In genomic region chr7:143240323-143241168, GRCh38 we compare ENCODE assay signal across 8 cellular contexts. TPM values are rescaled to one million over a fixed set of nuclear protein-coding genes. Genes with fewer than 3 reads are reported as not detected.
A peak's percentile ranks its signal among the peaks of the same experiment; 100 is the strongest.
DNase-seq lines count a peak whose midpoint lies in the region; ATAC-seq and TF ChIP-seq lines count a peak whose summit lies in the region.

No MANE protein-coding gene starts in this region.

- no peaks in the 10 kb centered on the region for H4K20me1 ChIP-seq in PC-9 (ENCODE audit: insufficient read depth)

- peak overlapping the region; percentile 4; the same call in 1 of the 2 replicates for H2AFZ ChIP-seq in PC-9

- H3K9me3 ChIP-seq in PC-9 (ENCODE audit: insufficient read depth, low read depth): peaks cover 8% of the 10 kb centered on the region; the same call in 1 of the 2 replicates
- no peaks in the 10 kb centered on the region for H3K9me3 ChIP-seq in thyroid gland

- TF ChIP-seq CTCF in PC-9 (conservative IDR thresholded peaks at IDR 0.05): peak; percentile 98
- peak; percentile 91 for TF ChIP-seq CTCF in fibroblast of villous mesenchyme (IDR thresholded peaks at IDR 0.05; ENCODE audit: insufficient read depth, low read depth, low read length)
- peak; percentile 78 to 90 (median 87) for TF ChIP-seq CTCF in thyroid gland (IDR thresholded peaks at IDR 0.05)

- H3F3A ChIP-seq in PC-9 (ENCODE audit: insufficient read depth, low read depth): peaks cover 22% of the 10 kb centered on the region

- H3K27ac ChIP-seq in PC-9 (peak overlapping the region; percentile 80), thyroid gland (no peak overlapping the region)

- H3K27me3 ChIP-seq in PC-9 (ENCODE audit: insufficient read depth, low read depth) (no peaks in the 10 kb centered on the region), thyroid gland (no peaks in the 10 kb centered on the region)

- POLR2A ChIA-PET in PC-9 (lab: Charles Lee; ENCODE audit: unreplicated experiment): interaction anchor here (0.5 to 1.0 kb wide), 8 partner anchors 49 to 474 kb away, joined by 3 to 30 read pairs (median 4); no protein-coding TSS in a partner anchor

- no peaks in the 10 kb centered on the region for H3K79me2 ChIP-seq in PC-9 (ENCODE audit: low read depth)

- H3K9me2 ChIP-seq in PC-9 (ENCODE audit: insufficient read depth): no peaks in the 10 kb centered on the region

- intact Hi-C loops in PC-9 (cut with micrococcal nuclease; ENCODE audit: unreplicated experiment): loop anchor here (1.0 to 10.0 kb wide), 7 partner anchors 48 to 884 kb away; partner anchors contain the start of genes CASP2, EPHA1, OR2A14 and ZYX
- intact Hi-C loops in thyroid gland (cut with DNase I): loop anchor here (5.0 kb wide), 3 partner anchors 52 to 177 kb away; no protein-coding TSS in a partner anchor

- no peaks in the 10 kb centered on the region for H3K36me3 ChIP-seq in PC-9 (ENCODE audit: low read depth)
- no peaks in the 10 kb centered on the region for H3K36me3 ChIP-seq in thyroid gland

- no peak overlapping the region for H3K4me3 ChIP-seq in Jurkat, Clone E6-1 (ENCODE audit: low read length)
- H3K4me3 ChIP-seq in PC-9: peak overlapping the region; percentile 11; the same call in 1 of the 2 replicates
- no peak overlapping the region for H3K4me3 ChIP-seq in fibroblast of villous mesenchyme (ENCODE audit: low read depth, low read length)
- H3K4me3 ChIP-seq in thyroid gland (replicated peaks in 1 of 3): no peak overlapping the region

- CTCF ChIA-PET in PC-9 (lab: Charles Lee): interaction anchor here (0.5 to 2.0 kb wide), 17 partner anchors 9 to 797 kb away, joined by 3 to 25 read pairs (median 5); partner anchors contain the start of genes CASP2 and GSTK1

- TF ChIP-seq POLR2A in thyroid gland (IDR thresholded peaks at IDR 0.05): no peak

- ATAC-seq in GM21529 (IDR thresholded peaks at IDR 0.05; ENCODE audit: unreplicated experiment): peak; percentile 97

- WGBS in thyroid gland, 2 donors: 13% methylated on average over 8 of the region's 8 CpGs

- BruUV-seq in PC-9 (replicated peaks; lab: Mats Ljungman, UMichigan): no TSS peak

- peaks cover 55% of the 10 kb centered on the region for H3K4me1 ChIP-seq in PC-9 (replicated peaks; ENCODE audit: insufficient read depth)
- H3K4me1 ChIP-seq in thyroid gland: peaks cover 0 to 3% of the 10 kb centered on the region in 2 donors

- H3K4me2 ChIP-seq in PC-9: peak overlapping the region; percentile 66

- DNase-seq in DMS79 treated with DMSO at 0.1 percent for 48 hours (lab: John Stamatoyannopoulos, UW): peak; percentile 76
- DNase-seq in Jurkat, Clone E6-1 (ENCODE audit: low read depth, low spot score): peak; percentile 79
- DNase-seq in PC-9: peak; percentile 71 to 84
- DNase-seq in activated T-helper 1 cell treated with Interleukin-2 at 50 U/mL for 16 hours (ENCODE audit: low read depth): peak; percentile 47
- DNase-seq in fibroblast of villous mesenchyme (ENCODE audit: low read depth): peak; percentile 89
- peak in 40 of 56 donors; percentile 8 to 84 (median 36) for DNase-seq in nucleus accumbens (lab: John Stamatoyannopoulos, UW)
- peak; percentile 69 to 74 for DNase-seq in thyroid gland

RNA-seq across cellular contexts. Expression of gene TAS2R40, which starts 18.7 kb away (rescaled TPM):
- not detected for polyA plus RNA-seq in Jurkat, Clone E6-1 (2012; ENCODE audit: insufficient read depth, insufficient read length)
- total RNA-seq in PC-9 (2021) (not detected in 2 replicates), fibroblast of villous mesenchyme (not detected in 2 replicates), thyroid gland (not detected)

RNA-seq across cellular contexts. Expression of gene GSTK1, which starts 22.7 kb away (rescaled TPM):
- 120 TPM for polyA plus RNA-seq in Jurkat, Clone E6-1 (2012; ENCODE audit: insufficient read depth, insufficient read length)
- total RNA-seq in PC-9 (2021): 239 and 244 TPM in 2 replicates
- total RNA-seq in fibroblast of villous mesenchyme: 63.1 and 69.1 TPM in 2 replicates
- 100 to 1,000 TPM; 147 to 319 (median 220) TPM for total RNA-seq in thyroid gland

RNA-seq across cellular contexts. Expression of gene TMEM139, which starts 44.2 kb away (rescaled TPM):
- polyA plus RNA-seq in Jurkat, Clone E6-1 (2012; ENCODE audit: insufficient read depth, insufficient read length): 2.2 TPM
- 89.7 and 131 TPM in 2 replicates for total RNA-seq in PC-9 (2021)
- total RNA-seq in fibroblast of villous mesenchyme: not detected in 2 replicates
- 10 to 100 TPM in 2 of 4 donors, 1 to 10 TPM in 2; 6.6 to 50.2 (median 19.6) TPM for total RNA-seq in thyroid gland

RNA-seq across cellular contexts. Expression of gene CASP2, which starts 47.6 kb away (rescaled TPM):
- polyA plus RNA-seq in Jurkat, Clone E6-1 (2012; ENCODE audit: insufficient read depth, insufficient read length): 21.1 TPM
- 52.7 and 67.2 TPM in 2 replicates for total RNA-seq in PC-9 (2021)
- 11.9 and 16.0 TPM in 2 replicates for total RNA-seq in fibroblast of villous mesenchyme
- 10 to 100 TPM; 13.0 to 21.7 (median 17.5) TPM for total RNA-seq in thyroid gland

RNA-seq across cellular contexts. Expression of gene TAS2R39, which starts 57.3 kb away (rescaled TPM):
- not detected for polyA plus RNA-seq in Jurkat, Clone E6-1 (2012; ENCODE audit: insufficient read depth, insufficient read length)
- total RNA-seq in PC-9 (2021) (not detected in 2 replicates), fibroblast of villous mesenchyme (not detected in 2 replicates), thyroid gland (not detected)

Comparison
In these comparisons a context has a peak if more than half of its experiments do, and no peak if none do; other contexts are left out.
1. DNase-seq: peak in every context shown above with its lines; median percentile 89 in fibroblast of villous mesenchyme; 79 in Jurkat, Clone E6-1; 78 in PC-9; 76 in DMS79 treated with DMSO at 0.1 percent for 48 hours; 72 in thyroid gland; 47 in activated T-helper 1 cell treated with Interleukin-2 at 50 U/mL for 16 hours; 36 in nucleus accumbens.